ENCODE assay signal across 8 cellular contexts in genomic region chr16:2048116-2048543, GRCh38. TPM values are rescaled to one million over a fixed set of nuclear protein-coding genes. Genes with fewer than 3 reads are reported as not detected.
DNase-seq lines count a peak whose midpoint lies in the region; ATAC-seq and TF ChIP-seq lines count a peak whose summit lies in the region.

No MANE protein-coding gene starts in this region.

- peak overlapping the region in 1 of 2 experiments; percentile 77 for H3K18ac ChIP-seq in mesenchymal stem cell (ENCODE audit: low read depth in 1 of 2, low read length in 2 of 2)

- intact Hi-C loops in body of pancreas (cut with DNase I), result no loop called here

- H3K9me3 ChIP-seq in body of pancreas (no peaks in the 10 kb centered on the region), mesenchymal stem cell (ENCODE audit: control insufficient read depth, low read length) (no peaks in the 10 kb centered on the region)

- no peaks in the 10 kb centered on the region for H3K27me3 ChIP-seq in body of pancreas
- H3K27me3 ChIP-seq in mesenchymal stem cell (ENCODE audit: control insufficient read depth in 1 of 2, insufficient read depth in 1 of 2, low read length in 2 of 2), result no peaks in the 10 kb centered on the region

- TF ChIP-seq CTCF in body of pancreas (IDR thresholded peaks at IDR 0.05), result no peak

- H2AFZ ChIP-seq in mesenchymal stem cell (ENCODE audit: low read depth, low read length), result peak overlapping the region; percentile 92

- peak overlapping the region; percentile 89 for H3K9ac ChIP-seq in mesenchymal stem cell (ENCODE audit: low read length)

- H2AK5ac ChIP-seq in mesenchymal stem cell (ENCODE audit: low read length, severe bottlenecking), result peak overlapping the region; percentile 49

- H2BK12ac ChIP-seq in mesenchymal stem cell (ENCODE audit: low read length in 2 of 2), result peak overlapping the region in 1 of 2 experiments; percentile 43

- DNase-seq in AG20443 (ENCODE audit: low spot score), result peak; percentile 29
- no peak for DNase-seq in body of pancreas
- no peak for DNase-seq in mesenchymal stem cell
- no peak for DNase-seq in stimulated activated naive CD4-positive, alpha-beta T cell treated with Interleukin-2 at 50 U/mL for 16 hours (lab: John Stamatoyannopoulos, UW)

- H3K4ac ChIP-seq in mesenchymal stem cell (ENCODE audit: low read depth in 1 of 2, low read length in 2 of 2), result peak overlapping the region in 1 of 2 experiments; percentile 64

- no peak for TF ChIP-seq POLR2A in body of pancreas (IDR thresholded peaks at IDR 0.05)
- no peak for TF ChIP-seq POLR2A in GM18505 (IDR thresholded peaks at IDR 0.05; ENCODE audit: borderline replicate concordance, extremely low read depth, insufficient read depth, insufficient read length)

- no peak overlapping the region for H4K91ac ChIP-seq in mesenchymal stem cell (ENCODE audit: low read length)

- peak overlapping the region in 1 of 2 experiments; percentile 11 for H3K14ac ChIP-seq in mesenchymal stem cell (ENCODE audit: low read length in 2 of 2)

- H3K79me1 ChIP-seq in mesenchymal stem cell (replicated peaks; ENCODE audit: low read length, poor library complexity, severe bottlenecking), result peaks cover 28% of the 10 kb centered on the region

- no peak overlapping the region for H3K23ac ChIP-seq in mesenchymal stem cell (ENCODE audit: low read length in 2 of 2)

- no peak overlapping the region for H2BK120ac ChIP-seq in mesenchymal stem cell (ENCODE audit: low read depth, low read length)

- H2BK5ac ChIP-seq in mesenchymal stem cell (ENCODE audit: low read depth, low read length, poor library complexity, severe bottlenecking), result peak overlapping the region; percentile 63

- peak overlapping the region; percentile 95 for H3K4me2 ChIP-seq in mesenchymal stem cell (ENCODE audit: low read length, poor library complexity, severe bottlenecking)

- 0 to 1% methylated on average over 3 to 30 of the region's 30 CpGs for WGBS in body of pancreas, 2 donors
- WGBS in mesenchymal stem cell, result 4% methylated on average over 30 of the region's 30 CpGs

- H3K4me3 ChIP-seq in body of pancreas (peak overlapping the region; percentile 66 to 67), mesenchymal stem cell (ENCODE audit: insufficient read depth in 1 of 2, low read depth in 1 of 2, low read length in 2 of 2) (peak overlapping the region; percentile 90 to 95)

- ATAC-seq in HG03159 (IDR thresholded peaks at IDR 0.05; ENCODE audit: unreplicated experiment) (peak; percentile 21), body of pancreas (no peak), GM18511 (IDR thresholded peaks at IDR 0.05; ENCODE audit: unreplicated experiment) (no peak), GM18505 (IDR thresholded peaks at IDR 0.05; ENCODE audit: unreplicated experiment) (no peak), GM19455 (IDR thresholded peaks at IDR 0.05; ENCODE audit: unreplicated experiment) (no peak)

- H3K27ac ChIP-seq in body of pancreas (peak overlapping the region; percentile 45 to 65 (median 56)), mesenchymal stem cell (ENCODE audit: low read length, poor library complexity, severe bottlenecking) (no peak overlapping the region)

- peaks cover 18% of the 10 kb centered on the region for H3K4me1 ChIP-seq in body of pancreas
- peaks cover 35% of the 10 kb centered on the region for H3K4me1 ChIP-seq in mesenchymal stem cell (ENCODE audit: control insufficient read depth, insufficient read depth, low read depth, low read length)

- peak overlapping the region; percentile 45 for H4K8ac ChIP-seq in mesenchymal stem cell (ENCODE audit: low read length)

- H3K36me3 ChIP-seq in body of pancreas (replicated peaks in 1 of 2; ENCODE audit: insufficient read depth in 1 of 2, low read depth in 2 of 2) (no peaks in the 10 kb centered on the region), mesenchymal stem cell (ENCODE audit: control insufficient read depth in 1 of 2, insufficient read depth in 2 of 2, low read depth in 1 of 2, low read length in 2 of 2) (peaks cover 23 to 55% of the 10 kb centered on the region in 2 experiments)

- no peak overlapping the region for H2BK15ac ChIP-seq in mesenchymal stem cell (ENCODE audit: low read depth, poor library complexity, severe bottlenecking)

RNA-seq across cellular contexts. Expression of gene TSC2, which starts 0.3 kb away (rescaled TPM):
- total RNA-seq in body of pancreas, result 100 to 1,000 TPM in 1 of 2 donors, 10 to 100 TPM in 1; 73.9 to 152 TPM
- polyA plus RNA-seq in mesenchymal stem cell (2013, experiment 1 of 2), result 55.7 TPM
- 59.1 TPM for polyA plus RNA-seq in mesenchymal stem cell (2013, experiment 2 of 2)

RNA-seq across cellular contexts. Expression of gene NTHL1, which starts 0.5 kb away (rescaled TPM):
- total RNA-seq in body of pancreas, result 10 to 100 TPM; 15.2 to 19.7 TPM
- polyA plus RNA-seq in mesenchymal stem cell (2013, experiment 1 of 2), result 16.3 TPM
- polyA plus RNA-seq in mesenchymal stem cell (2013, experiment 2 of 2), result 16.9 TPM

RNA-seq across cellular contexts. Expression of gene NHERF2, which starts 21.4 kb away (rescaled TPM):
- total RNA-seq in body of pancreas, result 10 to 100 TPM; 32.7 to 87.3 TPM
- 64.6 TPM for polyA plus RNA-seq in mesenchymal stem cell (2013, experiment 1 of 2)
- polyA plus RNA-seq in mesenchymal stem cell (2013, experiment 2 of 2), result 62.5 TPM

RNA-seq across cellular contexts. Expression of gene NPW, which starts 28.5 kb away (rescaled TPM):
- not detected for total RNA-seq in body of pancreas
- polyA plus RNA-seq in mesenchymal stem cell (2013, experiment 1 of 2), result 0.59 TPM
- polyA plus RNA-seq in mesenchymal stem cell (2013, experiment 2 of 2), result 0.71 TPM

RNA-seq across cellular contexts. Expression of gene ZNF598, which starts 38.5 kb away (rescaled TPM):
- 10 to 100 TPM; 41.0 to 55.4 TPM for total RNA-seq in body of pancreas
- 23.8 TPM for polyA plus RNA-seq in mesenchymal stem cell (2013, experiment 1 of 2)
- 21.1 TPM for polyA plus RNA-seq in mesenchymal stem cell (2013, experiment 2 of 2)
